ENCODE assay signal across 25 cellular contexts in the genomic region with DNA sequence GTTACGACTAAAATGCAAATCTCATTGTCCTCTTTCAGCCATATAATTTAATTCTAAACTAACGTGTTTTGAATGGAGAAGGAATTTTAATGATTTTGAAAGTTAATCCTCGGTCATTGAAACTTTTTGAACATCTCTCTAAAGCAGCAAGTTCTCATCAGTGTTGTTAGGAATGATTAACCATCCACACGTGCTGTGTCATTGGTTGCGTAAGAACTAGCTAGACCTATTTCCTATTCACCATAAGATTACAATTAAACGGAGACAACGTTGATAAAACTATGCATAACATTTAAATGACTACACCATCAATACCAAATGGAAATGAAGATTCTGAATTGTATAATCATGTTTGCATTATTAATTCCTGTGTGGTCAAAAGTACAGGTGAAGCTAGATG.
A peak's percentile ranks its signal among the peaks of the same experiment; 100 is the strongest.
DNase-seq lines count a peak whose midpoint lies in the region; ATAC-seq and TF ChIP-seq lines count a peak whose summit lies in the region.
"Had no signal": no experiment of that assay in that cellular context is flagged by ENCODE, and none has a peak within 500 bp of the region (broad histone marks: within the 10 kb centered on the region; RNA-seq: fewer than 3 reads in every experiment).

No MANE protein-coding gene starts in this region.

- peaks cover 19% of the 10 kb centered on the region for H3K4me1 ChIP-seq in hepatocyte (ENCODE audit: insufficient read depth)
- H3K4me1 ChIP-seq: A549, SJCRH30, suprapubic skin, uterus had no signal

- H3K9me2 ChIP-seq in hepatocyte (replicated peaks; ENCODE audit: insufficient read depth), result no peaks in the 10 kb centered on the region

- H3K9me3 ChIP-seq in hepatocyte (ENCODE audit: low read depth), result no peaks in the 10 kb centered on the region
- H3K9me3 ChIP-seq: A549, ovary, SJCRH30, suprapubic skin, uterus had no signal

- no peak for ATAC-seq in HG03159 (IDR thresholded peaks at IDR 0.05; ENCODE audit: unreplicated experiment)
- no peak for ATAC-seq in HG02623 (IDR thresholded peaks at IDR 0.05; ENCODE audit: unreplicated experiment)
- no peak for ATAC-seq in HG03175 (IDR thresholded peaks at IDR 0.05; ENCODE audit: unreplicated experiment)
- ATAC-seq: A549; activated CD8-positive, alpha-beta memory T cell treated with anti-CD3 and anti-CD28 coated beads, Interleukin-2, amount 10 ng/mL, durations not matched to agents 7 days and 5 days; natural killer cell; sciatic nerve had no signal

- WGBS in hepatocyte (ENCODE audit: low lambda C conversion rate, missing lambda C conversion rate), result 60% methylated on average over 7 of the region's 7 CpGs

- H4K20me1 ChIP-seq in hepatocyte (ENCODE audit: insufficient read depth, poor library complexity, severe bottlenecking), result no peaks in the 10 kb centered on the region

- no peak overlapping the region for H3K27ac ChIP-seq in HL-60 (replicated peaks)
- peak overlapping the region; percentile 34 for H3K27ac ChIP-seq in hepatocyte
- H3K27ac ChIP-seq: A549, ovary, PC-9, SJCRH30, suprapubic skin, uterus had no signal

- no peak for TF ChIP-seq CTCF in AG09309 (IDR thresholded peaks at IDR 0.05; ENCODE audit: control insufficient read depth, insufficient read depth, low read depth, low read length, missing control alignments)
- TF ChIP-seq CTCF in HL-60 (IDR thresholded peaks at IDR 0.05; ENCODE audit: insufficient read depth, low read length), result no peak
- no peak for TF ChIP-seq CTCF in cardiac fibroblast (IDR thresholded peaks at IDR 0.05; ENCODE audit: low read depth, low read length)
- TF ChIP-seq CTCF in hepatocyte (IDR thresholded peaks at IDR 0.05; ENCODE audit: poor library complexity), result no peak

- H3K79me2 ChIP-seq in hepatocyte, result no peaks in the 10 kb centered on the region

- H3K36me3 ChIP-seq in hepatocyte (replicated peaks; ENCODE audit: insufficient read depth, low read depth), result no peaks in the 10 kb centered on the region
- H3K36me3 ChIP-seq: ovary, SJCRH30, suprapubic skin, uterus had no signal

- peak; percentile 8 for DNase-seq in AG09309 (ENCODE audit: low read depth)
- DNase-seq in HL-60 (ENCODE audit: low read depth in 1 of 2, low spot score in 1 of 2), result peak; percentile 8 to 26
- DNase-seq in cardiac fibroblast (ENCODE audit: low read depth in 2 of 2), result peak; percentile 47 to 53
- DNase-seq in hepatocyte (ENCODE audit: low spot score), result no peak
- no peak for DNase-seq in NCI-H2029 treated with DMSO at 0.1 percent for 48 hours (lab: John Stamatoyannopoulos, UW)
- DNase-seq: activated CD4-positive, alpha-beta T cell treated with anti-CD3 and anti-CD28 coated beads for 48 hours; activated CD8-positive, alpha-beta memory T cell treated with anti-CD3 and anti-CD28 coated beads, Interleukin-2, amount 10 ng/mL, durations not matched to agents 7 days and 5 days; DMS 273 treated with DMSO at 0.1 percent for 48 hours; GF-D8; H9; natural killer cell; NCI-H146; NCI-H2171 treated with DMSO at 0.1 percent for 48 hours; NCI-H774; ovary; PC-9; SJCRH30; T-helper 1 cell; uterus had no signal

- no peak overlapping the region for H3K4me3 ChIP-seq in AG09309 (ENCODE audit: control insufficient read depth, low read depth, low read length)
- no peak overlapping the region for H3K4me3 ChIP-seq in HL-60 (replicated peaks; ENCODE audit: insufficient read depth, low read length)
- no peak overlapping the region for H3K4me3 ChIP-seq in cardiac fibroblast (replicated peaks in 1 of 2; ENCODE audit: low read depth in 2 of 2, low read length in 2 of 2)
- H3K4me3 ChIP-seq in hepatocyte, result no peak overlapping the region
- H3K4me3 ChIP-seq: A549, ovary, PC-9, SJCRH30, suprapubic skin, uterus had no signal

- H3K27me3 ChIP-seq in HL-60 (ENCODE audit: insufficient read depth, poor library complexity, severe bottlenecking) (no peaks in the 10 kb centered on the region), hepatocyte (no peaks in the 10 kb centered on the region)
- H3K27me3 ChIP-seq: ovary, SJCRH30, suprapubic skin, uterus had no signal

- peak overlapping the region; percentile 25 for H3K4me2 ChIP-seq in hepatocyte
- H3K4me2 ChIP-seq: A549, PC-9 had no signal

- H2AFZ ChIP-seq in hepatocyte, result no peak overlapping the region
- H2AFZ ChIP-seq: PC-9 had no signal

Comparison
In these comparisons a context has a peak if more than half of its experiments do, and no peak if none do; other contexts are left out.
1. DNase-seq: peak in AG09309 (single experiment), HL-60 (2 of 2) and cardiac fibroblast (2 of 2); none in hepatocyte (single experiment) and NCI-H2029 treated with DMSO at 0.1 percent for 48 hours (single experiment).